Comparison of ENCODE assay signal across 27 cellular contexts in genomic region chr5:175887463-175887862, GRCh38. TPM values are rescaled to one million over a fixed set of nuclear protein-coding genes. Genes with fewer than 3 reads are reported as not detected.
DNase-seq lines count a peak whose midpoint lies in the region; ATAC-seq and TF ChIP-seq lines count a peak whose summit lies in the region.
"Had no signal": no experiment of that assay in that cellular context is flagged by ENCODE, and none has a peak within 500 bp of the region (broad histone marks: within the 10 kb centered on the region; RNA-seq: fewer than 3 reads in every experiment).

No MANE protein-coding gene starts in this region.

- DNase-seq in GM23338 (ENCODE audit: low spot score), result no peak
- DNase-seq in NCI-H2171 treated with DMSO at 0.1 percent for 48 hours (lab: John Stamatoyannopoulos, UW), result peak; percentile 53
- DNase-seq in SK-N-DZ (ENCODE audit: low spot score), result peak; percentile 63
- DNase-seq in NCI-H2227 treated with DMSO at 0.1 percent for 48 hours (lab: John Stamatoyannopoulos, UW), result no peak
- DNase-seq in GOT3 (lab: John Stamatoyannopoulos, UW), result no peak
- DNase-seq in stimulated activated CD4-positive, alpha-beta T cell treated with anti-CD3 and anti-CD28 coated beads, Interleukin-15, amount 100 ng/mL, for 24 hours, result no peak
- DNase-seq: activated CD4-positive, alpha-beta T cell treated with anti-CD3 and anti-CD28 coated beads, Interleukin-2, amount 50 U/mL, for 48 hours; activated naive CD4-positive, alpha-beta T cell treated with anti-CD3 and anti-CD28 coated beads for 36 hours; effector CD4-positive, alpha-beta T cell; GDM1; left ventricle myocardium inferior; NCI-H1105; psoas muscle had no signal

- H3K4me3 ChIP-seq in BLaER1 treated with 17β-estradiol and CSF1 and Interleukin-3, amounts not matched to agents 10 nM and 100 nM, result no peak overlapping the region
- no peak overlapping the region for H3K4me3 ChIP-seq in GM23338
- H3K4me3 ChIP-seq: breast epithelium, HAP-1, left ventricle myocardium inferior, psoas muscle, thoracic aorta had no signal

- H3K36me3 Mint-ChIP-seq in GM23338 (ENCODE audit: low read depth), result no peaks in the 10 kb centered on the region

- no peak for TF ChIP-seq CTCF in GM23338 (conservative IDR thresholded peaks at IDR 0.05; ENCODE audit: low read depth in 2 of 2)

- no peaks in the 10 kb centered on the region; a peak in 1 of 22 replicates for H3K27me3 ChIP-seq in BLaER1 treated with 17β-estradiol and CSF1 and Interleukin-3, amounts not matched to agents 10 nM and 100 nM
- no peaks in the 10 kb centered on the region for H3K27me3 ChIP-seq in GM23338 (ENCODE audit: insufficient read depth)
- H3K27me3 ChIP-seq: breast epithelium had no signal

- no peaks in the 10 kb centered on the region for H3F3A ChIP-seq in GM23338 (replicated peaks; ENCODE audit: low read depth)

- H4K20me1 ChIP-seq in BLaER1 treated with 17β-estradiol and CSF1 and Interleukin-3, amounts not matched to agents 10 nM and 100 nM, result no peaks in the 10 kb centered on the region
- H4K20me1 ChIP-seq in GM23338 (replicated peaks; ENCODE audit: insufficient read depth), result no peaks in the 10 kb centered on the region

- H3K36me3 ChIP-seq in BLaER1 treated with 17β-estradiol and CSF1 and Interleukin-3, amounts not matched to agents 10 nM and 100 nM, result no peaks in the 10 kb centered on the region
- H3K36me3 ChIP-seq in GM23338 (ENCODE audit: insufficient read depth), result no peaks in the 10 kb centered on the region
- H3K36me3 ChIP-seq: breast epithelium, HAP-1, left ventricle myocardium inferior, thoracic aorta had no signal

- H3K9me2 ChIP-seq in GM23338 (ENCODE audit: insufficient read depth), result no peaks in the 10 kb centered on the region

- H3K4me1 Mint-ChIP-seq in GM23338, result peaks cover 17% of the 10 kb centered on the region; the same call in 2 of the 3 replicates

- H3K9ac ChIP-seq in BLaER1 treated with 17β-estradiol and CSF1 and Interleukin-3, amounts not matched to agents 10 nM and 100 nM, result no peak overlapping the region

- no peak overlapping the region for H3K4me3 Mint-ChIP-seq in GM23338
- H3K4me3 Mint-ChIP-seq: activated naive CD4-positive, alpha-beta T cell treated with anti-CD3 and anti-CD28 coated beads for 36 hours; stimulated activated naive CD8-positive, alpha-beta T cell treated with anti-CD3 and anti-CD28 coated beads, Interleukin-15, Interleukin-2, amounts not matched to agents 100 ng/mL and 50 ng/mL, for 24 hours; T-helper 1 cell treated with Interleukin-12 subunit alpha and Interleukin-12 subunit beta and Interleukin-4 antibody, amounts not matched to agents 30 μg/mL and 1 μg/mL, for 36 hours had no signal

- peaks cover 12 to 39% (median 26%) of the 10 kb centered on the region in 10 experiments for H3K4me1 ChIP-seq in BLaER1 treated with 17β-estradiol and CSF1 and Interleukin-3, amounts not matched to agents 10 nM and 100 nM
- H3K4me1 ChIP-seq in GM23338 (ENCODE audit: insufficient read depth), result no peaks in the 10 kb centered on the region
- H3K4me1 ChIP-seq: breast epithelium, HAP-1, left ventricle myocardium inferior, psoas muscle had no signal

- H3K27ac Mint-ChIP-seq in GM23338, result no peak overlapping the region
- H3K27ac Mint-ChIP-seq: activated naive CD4-positive, alpha-beta T cell treated with anti-CD3 and anti-CD28 coated beads for 36 hours; stimulated activated naive CD8-positive, alpha-beta T cell treated with anti-CD3 and anti-CD28 coated beads, Interleukin-15, Interleukin-2, amounts not matched to agents 100 ng/mL and 50 ng/mL, for 24 hours; T-helper 1 cell treated with Interleukin-12 subunit alpha and Interleukin-12 subunit beta and Interleukin-4 antibody, amounts not matched to agents 30 μg/mL and 1 μg/mL, for 36 hours had no signal

- peaks cover 10% of the 10 kb centered on the region for H3K27me3 Mint-ChIP-seq in GM23338 (ENCODE audit: insufficient read depth, low read depth, poor library complexity)
- H3K27me3 Mint-ChIP-seq: stimulated activated naive CD8-positive, alpha-beta T cell treated with anti-CD3 and anti-CD28 coated beads, Interleukin-15, Interleukin-2, amounts not matched to agents 100 ng/mL and 50 ng/mL, for 24 hours had no signal

- H3K9me3 Mint-ChIP-seq in GM23338, result no peaks in the 10 kb centered on the region; the same call in 2 of the 3 replicates
- H3K9me3 Mint-ChIP-seq: activated naive CD4-positive, alpha-beta T cell treated with anti-CD3 and anti-CD28 coated beads for 36 hours; stimulated activated naive CD8-positive, alpha-beta T cell treated with anti-CD3 and anti-CD28 coated beads, Interleukin-15, Interleukin-2, amounts not matched to agents 100 ng/mL and 50 ng/mL, for 24 hours; T-helper 1 cell treated with Interleukin-12 subunit alpha and Interleukin-12 subunit beta and Interleukin-4 antibody, amounts not matched to agents 30 μg/mL and 1 μg/mL, for 36 hours had no signal

- peak overlapping the region in 8 of 11 experiments; percentile 74 to 91 (median 78); a peak in 11 of 22 replicates for H3K4me2 ChIP-seq in BLaER1 treated with 17β-estradiol and CSF1 and Interleukin-3, amounts not matched to agents 10 nM and 100 nM
- H3K4me2 ChIP-seq in GM23338, result no peak overlapping the region

- ATAC-seq in GM23338, result peak; percentile 12; the same call in 1 of the 3 replicates
- ATAC-seq in GM19397 (IDR thresholded peaks at IDR 0.05; ENCODE audit: unreplicated experiment), result no peak
- ATAC-seq: activated CD4-positive, CD25-positive, alpha-beta regulatory T cell treated with anti-CD3 and anti-CD28 coated beads, Interleukin-2, amount 50 U/mL, for 24 hours; psoas muscle had no signal

- H3K27ac ChIP-seq in BLaER1 treated with 17β-estradiol and CSF1 and Interleukin-3, amounts not matched to agents 10 nM and 100 nM, result no peak overlapping the region; a peak in 1 of 22 replicates
- no peak overlapping the region for H3K27ac ChIP-seq in GM23338 (ENCODE audit: low read depth)
- H3K27ac ChIP-seq: breast epithelium, C4-2B, epithelial cell of prostate, left ventricle myocardium inferior, psoas muscle, thoracic aorta had no signal

- no peaks in the 10 kb centered on the region for H3K79me2 ChIP-seq in GM23338 (replicated peaks; ENCODE audit: insufficient read depth)

- peaks cover 0 to 7% (median 0%) of the 10 kb centered on the region in 11 experiments; a peak in 5 of 22 replicates for H3K9me3 ChIP-seq in BLaER1 treated with 17β-estradiol and CSF1 and Interleukin-3, amounts not matched to agents 10 nM and 100 nM (replicated peaks in 1 of 11)
- H3K9me3 ChIP-seq: HAP-1, left ventricle myocardium inferior, psoas muscle, thoracic aorta had no signal

- no peak overlapping the region for H2AFZ ChIP-seq in GM23338

TF ChIP-seq in GM23338, 12 proteins besides CTCF, POLR2A, EP300 and RAD21 (continues in another document):
- no peak for TF ChIP-seq ETS1 (IDR thresholded peaks at IDR 0.05)
- TF ChIP-seq ZNF114 (CRISPR knock-in tag; IDR thresholded peaks at IDR 0.05), result no peak
- no peak for TF ChIP-seq NANOG (IDR thresholded peaks at IDR 0.05; ENCODE audit: borderline replicate concordance)

RNA-seq across cellular contexts. Expression of gene CPLX2, which starts 16.1 kb away (rescaled TPM):
- 0.45 and 0.66 TPM in 2 replicates for total RNA-seq in GM23338 (2014; rRNA removed; shearing (Covaris generic))
- 2.1 and 2.3 TPM in 2 replicates for polyA plus RNA-seq in GM23338 (2016; fragmentation: Nextera tagmentation; extraction: Ambion mirVana)
- 46.2 and 73.3 TPM in 2 replicates for polyA plus RNA-seq in SK-N-DZ (2014; cell fraction: cytosol; rRNA removed)
- polyA plus RNA-seq in SK-N-DZ (2014; cell fraction: nucleus; rRNA removed), result 29.8 and 36.4 TPM in 2 replicates
- total RNA-seq: activated naive CD4-positive, alpha-beta T cell treated with anti-CD3 and anti-CD28 coated beads for 36 hours; breast epithelium; glomerular endothelial cell; left ventricle myocardium inferior; mesenteric fat pad; myocyte; SK-MEL-5; thoracic aorta had no signal

Comparison
In these comparisons a context has a peak if more than half of its experiments do, and no peak if none do; other contexts are left out.
1. DNase-seq: peak in NCI-H2171 treated with DMSO at 0.1 percent for 48 hours (single experiment) and SK-N-DZ (single experiment); none in GM23338 (single experiment), NCI-H2227 treated with DMSO at 0.1 percent for 48 hours (single experiment), GOT3 (single experiment) and stimulated activated CD4-positive, alpha-beta T cell treated with anti-CD3 and anti-CD28 coated beads, Interleukin-15, amount 100 ng/mL, for 24 hours (single experiment).